ENCODE assay signal across 8 cellular contexts in genomic region chr16:29816694-29817441, GRCh38. TPM values are rescaled to one million over a fixed set of nuclear protein-coding genes. Genes with fewer than 3 reads are reported as not detected.
DNase-seq lines count a peak whose midpoint lies in the region; ATAC-seq and TF ChIP-seq lines count a peak whose summit lies in the region.

No MANE protein-coding gene starts in this region.

- H3K9ac ChIP-seq in BLaER1 treated with 17β-estradiol and CSF1 and Interleukin-3, amounts not matched to agents 10 nM and 100 nM = peak overlapping the region; percentile 79 to 99 (median 96)

- peak; percentile 79 for DNase-seq in RPMI7951 (ENCODE audit: low read depth)
- peak; percentile 77 for DNase-seq in hepatic stellate cell (ENCODE audit: low spot score)
- DNase-seq in retinal pigment epithelial cell (ENCODE audit: low read depth) = no peak
- no peak for DNase-seq in retina

- no peaks in the 10 kb centered on the region for H3K9me3 ChIP-seq in BLaER1 treated with 17β-estradiol and CSF1 and Interleukin-3, amounts not matched to agents 10 nM and 100 nM (replicated peaks in 1 of 11)

- peaks cover 4 to 41% (median 27%) of the 10 kb centered on the region in 11 experiments; a peak in 16 of 22 replicates for H4K20me1 ChIP-seq in BLaER1 treated with 17β-estradiol and CSF1 and Interleukin-3, amounts not matched to agents 10 nM and 100 nM

- peaks cover 18 to 39% (median 23%) of the 10 kb centered on the region in 11 experiments; a peak in 21 of 22 replicates for H3K36me3 ChIP-seq in BLaER1 treated with 17β-estradiol and CSF1 and Interleukin-3, amounts not matched to agents 10 nM and 100 nM

- 1 to 5% (median 4%) methylated on average over 34 to 37 of the region's 37 CpGs for WGBS in adipose tissue, 3 donors

- peaks cover 0 to 11% (median 0%) of the 10 kb centered on the region in 11 experiments; a peak in 3 of 22 replicates for H3K27me3 ChIP-seq in BLaER1 treated with 17β-estradiol and CSF1 and Interleukin-3, amounts not matched to agents 10 nM and 100 nM

- peak overlapping the region; percentile 68 to 87 (median 80) for H3K4me3 ChIP-seq in BLaER1 treated with 17β-estradiol and CSF1 and Interleukin-3, amounts not matched to agents 10 nM and 100 nM
- H3K4me3 ChIP-seq in retinal pigment epithelial cell (ENCODE audit: low read length) = peak overlapping the region; percentile 84

- ATAC-seq in GM19025 (IDR thresholded peaks at IDR 0.05; ENCODE audit: low read depth, unreplicated experiment) = peak; percentile 5
- peak; percentile 12 for ATAC-seq in HG03521 (IDR thresholded peaks at IDR 0.05; ENCODE audit: unreplicated experiment)

- H3K4me1 ChIP-seq in BLaER1 treated with 17β-estradiol and CSF1 and Interleukin-3, amounts not matched to agents 10 nM and 100 nM = peaks cover 72 to 85% (median 80%) of the 10 kb centered on the region in 10 experiments

- TF ChIP-seq CTCF in retinal pigment epithelial cell (conservative IDR thresholded peaks at IDR 0.05; ENCODE audit: low read depth, low read length) = peak; percentile 12

- peak overlapping the region; percentile 95 to 100 (median 100) for H3K4me2 ChIP-seq in BLaER1 treated with 17β-estradiol and CSF1 and Interleukin-3, amounts not matched to agents 10 nM and 100 nM

- peak overlapping the region; percentile 61 to 98 (median 87) for H3K27ac ChIP-seq in BLaER1 treated with 17β-estradiol and CSF1 and Interleukin-3, amounts not matched to agents 10 nM and 100 nM
- peak overlapping the region; percentile 34 for H3K27ac ChIP-seq in adipose tissue (ENCODE audit: low read depth, low read length)

RNA-seq across cellular contexts. Expression of gene PAGR1, which starts 0.9 kb away (rescaled TPM):
- 20.5 and 22.8 TPM in 2 replicates for total RNA-seq in RPMI7951 (2014; rRNA removed; shearing (Covaris generic))
- polyA plus RNA-seq in adipose tissue = 10 to 100 TPM; 15.2 to 33.3 (median 18.5) TPM

RNA-seq across cellular contexts. Expression of gene MVP, which starts 3.4 kb away (rescaled TPM):
- 140 and 141 TPM in 2 replicates for total RNA-seq in RPMI7951 (2014; rRNA removed; shearing (Covaris generic))
- polyA plus RNA-seq in adipose tissue = 100 to 1,000 TPM in 2 of 3 donors, 10 to 100 TPM in 1; 90.1 to 104 (median 103) TPM

RNA-seq across cellular contexts. Expression of gene PRRT2, which starts 4.9 kb away (rescaled TPM):
- total RNA-seq in RPMI7951 (2014; rRNA removed; shearing (Covaris generic)) = 1.7 and 2.5 TPM in 2 replicates
- polyA plus RNA-seq in adipose tissue = 1 to 10 TPM in 1 of 3 donors, under 1 TPM in 2; 0.56 to 3.7 (median 0.95) TPM

RNA-seq across cellular contexts. Expression of gene MAZ, which starts 10.5 kb away (rescaled TPM):
- total RNA-seq in RPMI7951 (2014; rRNA removed; shearing (Covaris generic)) = 114 and 181 TPM in 2 replicates
- polyA plus RNA-seq in adipose tissue = 100 to 1,000 TPM in 1 of 3 donors, 10 to 100 TPM in 2; 74.2 to 137 (median 83.9) TPM

RNA-seq across cellular contexts. Expression of gene KIF22, which starts 26.3 kb away (rescaled TPM):
- 120 and 128 TPM in 2 replicates for total RNA-seq in RPMI7951 (2014; rRNA removed; shearing (Covaris generic))
- 10 to 100 TPM; 19.7 to 32.1 (median 29.8) TPM for polyA plus RNA-seq in adipose tissue

Comparison
In these comparisons a context has a peak if more than half of its experiments do, and no peak if none do; other contexts are left out.
1. DNase-seq: peak in RPMI7951 (single experiment) and hepatic stellate cell (single experiment); none in retinal pigment epithelial cell (single experiment) and retina (single experiment).